1 cellular context compared by ENCODE assay signal in genomic region chr6:43890197-43891062, GRCh38.
TF ChIP-seq lines count a peak whose summit lies in the region.

No MANE protein-coding gene starts in this region.

TF ChIP-seq in H1, 55 proteins besides CTCF, POLR2A, EP300 and RAD21:
- TF ChIP-seq CHD7 (IDR thresholded peaks at IDR 0.05; ENCODE audit: insufficient replicate concordance, low read length) (no peak), SP1 (IDR thresholded peaks at IDR 0.05; ENCODE audit: low read depth, low read length) (no peak), CEBPB (IDR thresholded peaks at IDR 0.05; ENCODE audit: low read depth, low read length) (no peak), CREB1 (IDR thresholded peaks at IDR 0.05) (no peak), FOSL1 (IDR thresholded peaks at IDR 0.05; ENCODE audit: insufficient read depth, low read depth, low read length) (no peak)
